26 cellular contexts compared by ENCODE assay signal in the genomic region with DNA sequence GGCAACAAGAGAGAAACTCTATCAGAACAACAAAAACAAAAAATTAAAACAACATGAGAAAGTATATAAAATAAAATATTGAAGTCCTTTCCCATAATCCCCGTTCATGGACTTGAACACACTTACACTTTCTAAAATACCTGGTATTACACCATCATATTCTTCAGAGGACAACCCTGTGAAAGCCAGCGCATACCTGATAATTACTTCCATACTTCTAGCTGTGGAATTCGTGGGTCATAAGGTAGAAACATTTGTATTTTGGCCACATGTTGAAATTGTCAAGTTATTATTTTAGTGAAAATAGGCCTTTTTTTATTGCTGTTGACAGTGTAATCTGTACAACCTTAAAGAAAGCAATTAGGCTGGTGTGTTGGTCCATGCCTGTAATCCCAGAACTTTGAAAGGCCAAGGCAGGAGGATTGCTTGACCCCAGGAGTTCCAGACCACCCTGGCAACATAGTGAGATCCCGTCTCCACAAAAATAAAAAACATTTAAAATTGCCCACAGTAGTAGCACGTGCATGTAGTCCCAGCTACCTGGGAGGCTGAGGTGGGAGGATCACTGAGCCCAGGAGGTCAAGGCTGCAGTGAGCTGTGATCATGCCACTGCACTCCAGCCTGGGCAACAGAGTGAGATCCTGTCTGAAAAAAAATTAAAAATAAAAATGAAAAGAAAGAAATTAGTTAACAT. TPM values are rescaled to one million over a fixed set of nuclear protein-coding genes. Genes with fewer than 3 reads are reported as not detected.
DNase-seq lines count a peak whose midpoint lies in the region; ATAC-seq, FAIRE-seq and TF ChIP-seq lines count a peak whose summit lies in the region.
"Had no signal": no experiment of that assay in that cellular context is flagged by ENCODE, and none has a peak within 500 bp of the region (broad histone marks: within the 10 kb centered on the region; RNA-seq: fewer than 3 reads in every experiment).

No MANE protein-coding gene starts in this region.

- H3K36me3 Mint-ChIP-seq in naive thymus-derived CD4-positive, alpha-beta T cell, result peaks cover 0 to 3% (median 0%) of the 10 kb centered on the region in 5 donors
- H3K36me3 Mint-ChIP-seq: CD14-positive monocyte had no signal

- 27% methylated on average over 5 of the region's 5 CpGs for WGBS in HepG2 (ENCODE audit: low lambda C conversion rate)
- 74% methylated on average over 5 of the region's 5 CpGs for WGBS in right lobe of liver (ENCODE audit: insufficient coverage, low coverage, low lambda C conversion rate, missing lambda C conversion rate)
- WGBS in trophoblast cell (ENCODE audit: extremely low coverage, insufficient coverage, insufficient read length), result no CpG with 5 or more reads among the region's 5 CpGs

- H3K4me3 ChIP-seq in HepG2 (replicated peaks in 1 of 3; ENCODE audit: insufficient read depth in 1 of 3, low read depth in 2 of 3, low read length in 3 of 3) (no peak overlapping the region), right lobe of liver (no peak overlapping the region), trophoblast cell (ENCODE audit: low read depth, low read length) (no peak overlapping the region)
- no peak overlapping the region for H3K4me3 ChIP-seq in naive thymus-derived CD4-positive, alpha-beta T cell (ENCODE audit: low read length)
- H3K4me3 ChIP-seq: A549; BLaER1 treated with 17β-estradiol and CSF1 and Interleukin-3, amounts not matched to agents 10 nM and 100 nM; GM12878; HAP-1 had no signal

- no peak for TF ChIP-seq RAD21 in HepG2 (CRISPR knock-in tag; IDR thresholded peaks at IDR 0.05)

- no peak for FAIRE-seq in HepG2 (lab: Jason Lieb, UNC)
- FAIRE-seq: A549, D721Med, GM12878, GM19239, H54 had no signal

- H3K23ac ChIP-seq in trophoblast cell (ENCODE audit: low read length), result no peak overlapping the region

- intact Hi-C loops in HepG2 (cut with micrococcal nuclease; ENCODE audit: unreplicated experiment), result no loop called here
- intact Hi-C loops in right lobe of liver (cut with DNase I), result no loop called here
- intact Hi-C loops in naive thymus-derived CD4-positive, alpha-beta T cell (cut with micrococcal nuclease), result no loop called here

- H3K4me1 ChIP-seq in HepG2 (ENCODE audit: insufficient read depth, low read length) (peaks cover 17% of the 10 kb centered on the region; the same call in 1 of the 2 replicates), right lobe of liver (no peaks in the 10 kb centered on the region), trophoblast cell (ENCODE audit: control insufficient read depth in 1 of 2, insufficient read depth in 2 of 2, low read length in 2 of 2) (no peaks in the 10 kb centered on the region)
- H3K4me1 ChIP-seq in naive thymus-derived CD4-positive, alpha-beta T cell (ENCODE audit: control insufficient read depth in 2 of 2, insufficient read depth in 2 of 2, low read length in 2 of 2), result peaks cover 4 to 6% of the 10 kb centered on the region in 2 donors
- H3K4me1 ChIP-seq: BE2C had no signal

- H3K4me3 Mint-ChIP-seq in naive thymus-derived CD4-positive, alpha-beta T cell, result no peak overlapping the region
- H3K4me3 Mint-ChIP-seq: CD14-positive monocyte; CD4-positive, alpha-beta T cell; CD8-positive, alpha-beta memory T cell had no signal

- no peak for TF ChIP-seq EP300 in HepG2 (IDR thresholded peaks at IDR 0.05; ENCODE audit: low read depth in 2 of 2, low read length in 2 of 2)
- TF ChIP-seq EP300 in HepG2 (CRISPR knock-in tag; IDR thresholded peaks at IDR 0.05; ENCODE audit: borderline replicate concordance), result no peak

- TF ChIP-seq CTCF in HepG2 (CRISPR knock-in tag; IDR thresholded peaks at IDR 0.05), result no peak
- no peak for TF ChIP-seq CTCF in right lobe of liver (IDR thresholded peaks at IDR 0.05)

- H4K12ac ChIP-seq in trophoblast cell (ENCODE audit: low read depth, low read length), result no peak overlapping the region

- no peaks in the 10 kb centered on the region for H3K9me3 Mint-ChIP-seq in naive thymus-derived CD4-positive, alpha-beta T cell
- H3K9me3 Mint-ChIP-seq: CD4-positive, alpha-beta T cell; CD8-positive, alpha-beta memory T cell had no signal

- peaks cover 0 to under 1% (median 0%) of the 10 kb centered on the region in 5 donors for H3K27me3 Mint-ChIP-seq in naive thymus-derived CD4-positive, alpha-beta T cell
- H3K27me3 Mint-ChIP-seq: CD4-positive, alpha-beta T cell; CD8-positive, alpha-beta memory T cell had no signal

- H2AK5ac ChIP-seq in trophoblast cell (ENCODE audit: low read length), result no peak overlapping the region

- H3K9ac ChIP-seq in HepG2 (ENCODE audit: insufficient read depth, low read depth, low read length) (no peak overlapping the region), trophoblast cell (ENCODE audit: low read length) (no peak overlapping the region)

- no peak overlapping the region for H3K27ac Mint-ChIP-seq in naive thymus-derived CD4-positive, alpha-beta T cell
- H3K27ac Mint-ChIP-seq: CD14-positive monocyte; CD4-positive, alpha-beta T cell; CD8-positive, alpha-beta memory T cell had no signal

- no peak overlapping the region for H2BK5ac ChIP-seq in trophoblast cell (ENCODE audit: low read depth, low read length, poor library complexity)

- no peaks in the 10 kb centered on the region for H3K9me3 ChIP-seq in HepG2 (ENCODE audit: low read length)
- no peaks in the 10 kb centered on the region for H3K9me3 ChIP-seq in right lobe of liver
- no peaks in the 10 kb centered on the region for H3K9me3 ChIP-seq in trophoblast cell (ENCODE audit: insufficient read depth, low read depth, low read length)
- H3K9me3 ChIP-seq in naive thymus-derived CD4-positive, alpha-beta T cell (ENCODE audit: control insufficient read depth in 2 of 3, low read length in 3 of 3), result no peaks in the 10 kb centered on the region
- H3K9me3 ChIP-seq: A549; BE2C; BLaER1 treated with 17β-estradiol and CSF1 and Interleukin-3, amounts not matched to agents 10 nM and 100 nM; HAP-1 had no signal

- in situ Hi-C loops in HepG2 (cut with HindIII; ENCODE audit: extremely low pct_ligation_motif_present, low pct_unique_long_range_greater_than_20kb), result no loop called here

- POLR2A ChIA-PET in HepG2 (lab: Yijun Ruan, JAX), result interaction anchor here (1.5 kb wide), 1 partner anchor 13 kb away, joined by 6 read pairs; no protein-coding TSS in a partner anchor
- POLR2A ChIA-PET in naive thymus-derived CD4-positive, alpha-beta T cell (lab: Charles Lee), result no interaction called here

- no peaks in the 10 kb centered on the region for H3K79me1 ChIP-seq in trophoblast cell (ENCODE audit: low read length)

- DNase-seq in HepG2 (ENCODE audit: low spot score), result no peak
- no peak for DNase-seq in right lobe of liver
- no peak for DNase-seq in epithelial cell of prostate (ENCODE audit: low read depth, low spot score)
- peak; percentile 58 to 85 for DNase-seq in trophoblast cell
- no peak for DNase-seq in naive thymus-derived CD4-positive, alpha-beta T cell
- DNase-seq in superior temporal gyrus (ENCODE audit: extremely low spot score), result no peak
- DNase-seq: 8988T; ACHN; AML-193; BE2C; CD4-positive, alpha-beta T cell; CD8-positive, alpha-beta memory T cell; DMS 273 treated with DMSO at 0.1 percent for 48 hours; DMS79; EL; GDM1; GOT3 had no signal

- H3K27me3 ChIP-seq in HepG2 (ENCODE audit: control insufficient read depth in 1 of 2, insufficient read depth in 2 of 2, low read length in 2 of 2) (no peaks in the 10 kb centered on the region; a peak in 1 of 5 replicates), right lobe of liver (no peaks in the 10 kb centered on the region), trophoblast cell (ENCODE audit: insufficient read depth, low read length) (no peaks in the 10 kb centered on the region)
- H3K27me3 ChIP-seq in naive thymus-derived CD4-positive, alpha-beta T cell (ENCODE audit: control insufficient read depth in 2 of 2, insufficient read depth in 2 of 2, low read length in 2 of 2), result no peaks in the 10 kb centered on the region
- H3K27me3 ChIP-seq: BE2C; BLaER1 treated with 17β-estradiol and CSF1 and Interleukin-3, amounts not matched to agents 10 nM and 100 nM had no signal

- BruUV-seq in HepG2 (replicated peaks; lab: Mats Ljungman, UMichigan), result no TSS peak

- H3K36me3 ChIP-seq in HepG2 (replicated peaks in 1 of 2; ENCODE audit: control insufficient read depth in 1 of 2, insufficient read depth in 2 of 2, low read length in 2 of 2), result no peaks in the 10 kb centered on the region
- no peaks in the 10 kb centered on the region for H3K36me3 ChIP-seq in right lobe of liver
- H3K36me3 ChIP-seq in trophoblast cell (ENCODE audit: control insufficient read depth in 1 of 2, insufficient read depth in 2 of 2, low read length in 2 of 2), result no peaks in the 10 kb centered on the region
- H3K36me3 ChIP-seq in naive thymus-derived CD4-positive, alpha-beta T cell (ENCODE audit: control insufficient read depth in 2 of 3, insufficient read depth in 3 of 3, low read length in 3 of 3), result peaks cover 0 to 2% (median 0%) of the 10 kb centered on the region in 3 experiments
- H3K36me3 ChIP-seq: BE2C; BLaER1 treated with 17β-estradiol and CSF1 and Interleukin-3, amounts not matched to agents 10 nM and 100 nM; HAP-1 had no signal

- no peak overlapping the region for H3K18ac ChIP-seq in trophoblast cell (ENCODE audit: low read length)

- H3K14ac ChIP-seq in trophoblast cell (ENCODE audit: low read length), result no peak overlapping the region

- no peak overlapping the region for H3K4me2 ChIP-seq in HepG2 (ENCODE audit: low read depth, low read length)
- H3K4me2 ChIP-seq in trophoblast cell (ENCODE audit: low read length), result no peak overlapping the region
- H3K4me2 ChIP-seq: A549; BLaER1 treated with 17β-estradiol and CSF1 and Interleukin-3, amounts not matched to agents 10 nM and 100 nM had no signal

- H3K4me1 Mint-ChIP-seq in naive thymus-derived CD4-positive, alpha-beta T cell, result peaks cover 0 to 5% (median 3%) of the 10 kb centered on the region in 7 donors

- no peaks in the 10 kb centered on the region for H4K20me1 ChIP-seq in HepG2 (ENCODE audit: insufficient read depth, low read length)
- H4K20me1 ChIP-seq: BLaER1 treated with 17β-estradiol and CSF1 and Interleukin-3, amounts not matched to agents 10 nM and 100 nM had no signal

- H4K8ac ChIP-seq in trophoblast cell (ENCODE audit: low read depth, low read length), result no peak overlapping the region

- H4K91ac ChIP-seq in trophoblast cell (ENCODE audit: low read depth, low read length), result no peak overlapping the region

- H3K27ac ChIP-seq in HepG2 (ENCODE audit: extremely low read length, insufficient read depth, low read length) (no peak overlapping the region), right lobe of liver (no peak overlapping the region), epithelial cell of prostate (peak overlapping the region; percentile 14), trophoblast cell (ENCODE audit: low read depth, low read length) (no peak overlapping the region)
- no peak overlapping the region for H3K27ac ChIP-seq in naive thymus-derived CD4-positive, alpha-beta T cell (ENCODE audit: low read depth, low read length)
- H3K27ac ChIP-seq: A549; BLaER1 treated with 17β-estradiol and CSF1 and Interleukin-3, amounts not matched to agents 10 nM and 100 nM had no signal

- H2BK12ac ChIP-seq in trophoblast cell (ENCODE audit: low read length), result no peak overlapping the region

- no peak overlapping the region for H2BK120ac ChIP-seq in trophoblast cell (ENCODE audit: insufficient read depth, low read length, poor library complexity)

- ATAC-seq in HepG2 (no peak), right lobe of liver (no peak), GM21786 (IDR thresholded peaks at IDR 0.05; ENCODE audit: unreplicated experiment) (no peak)
- ATAC-seq in naive thymus-derived CD4-positive, alpha-beta T cell, result no peak
- ATAC-seq: A549, GM12878 had no signal

- H2AFZ ChIP-seq in HepG2 (ENCODE audit: low read length) (no peak overlapping the region), trophoblast cell (ENCODE audit: insufficient read depth, low read length, poor library complexity) (no peak overlapping the region)

- TF ChIP-seq POLR2A in HepG2 (IDR thresholded peaks at IDR 0.05; ENCODE audit: insufficient read depth in 1 of 2, low read depth in 2 of 2, low read length in 2 of 2) (no peak), right lobe of liver (IDR thresholded peaks at IDR 0.05) (no peak)

- no peak overlapping the region for H3K4ac ChIP-seq in trophoblast cell (ENCODE audit: low read depth, low read length)

- CTCF ChIA-PET in HepG2 (lab: Yijun Ruan, JAX; ENCODE audit: low intra/inter-chr PET ratio, low total read pairs), result no interaction called here
- CTCF ChIA-PET in naive thymus-derived CD4-positive, alpha-beta T cell (lab: Charles Lee), result no interaction called here

- H3K79me2 ChIP-seq in HepG2 (ENCODE audit: insufficient read depth, low read length) (no peaks in the 10 kb centered on the region), trophoblast cell (ENCODE audit: control insufficient read depth, insufficient read depth, low read length, poor library complexity) (no peaks in the 10 kb centered on the region)

RNA-seq across cellular contexts. Expression of a gene that starts 5.1 kb away (rescaled TPM):
- 19.4 and 24.7 TPM in 2 replicates for total RNA-seq in HepG2 (2016; rRNA removed; fragmentation: Illumina TruSeq; extraction: Trizol)
- 5.7 and 6.2 TPM in 2 replicates for total RNA-seq in HepG2 (2016; cell fraction: cytosol; rRNA removed; fragmentation: Illumina TruSeq; extraction: Trizol; ENCODE audit: low read depth)
- total RNA-seq in HepG2 (2016; cell fraction: insoluble cytoplasmic fraction; rRNA removed; fragmentation: Illumina TruSeq; extraction: Trizol), result 19.8 and 24.3 TPM in 2 replicates
- 9.7 and 9.9 TPM in 2 replicates for total RNA-seq in HepG2 (2016; cell fraction: membrane; rRNA removed; fragmentation: Illumina TruSeq; extraction: Trizol)
- 11.8 and 13.2 TPM in 2 replicates for total RNA-seq in HepG2 (2016; cell fraction: nucleus; rRNA removed; fragmentation: Illumina TruSeq; extraction: Trizol)
- 4.5 and 5.2 TPM in 2 replicates for polyA plus RNA-seq in HepG2 (2011; rRNA removed)
- 2.2 and 3.7 TPM in 2 replicates for polyA plus RNA-seq in HepG2 (2011; cell fraction: cytosol; rRNA removed)
- polyA plus RNA-seq in HepG2 (2011; cell fraction: nucleus; rRNA removed), result 2.1 and 2.3 TPM in 2 replicates
- 5.9 and 9.4 TPM in 2 replicates for polyA plus RNA-seq in HepG2 (2012)
- polyA plus RNA-seq in HepG2 (2016; cell fraction: cytosol; fragmentation: Illumina TruSeq; extraction: Trizol; ENCODE audit: low read depth), result 2.9 and 3.1 TPM in 2 replicates
- 20.9 and 24.5 TPM in 2 replicates for polyA plus RNA-seq in HepG2 (2016; cell fraction: insoluble cytoplasmic fraction; fragmentation: Illumina TruSeq; extraction: Trizol; ENCODE audit: low read depth)
- 6.6 and 7.2 TPM in 2 replicates for polyA plus RNA-seq in HepG2 (2016; cell fraction: membrane; fragmentation: Illumina TruSeq; extraction: Trizol; ENCODE audit: low read depth)
- 13.5 and 14.1 TPM in 2 replicates for polyA plus RNA-seq in HepG2 (2016; cell fraction: nucleus; fragmentation: Illumina TruSeq; extraction: Trizol; ENCODE audit: insufficient read depth, low read depth)
- 1.9 and 6.4 TPM in 2 replicates for polyA minus RNA-seq in HepG2 (2011; rRNA and poly(A)+ RNA removed; ENCODE audit: low replicate concordance)
- 3.4 and 3.9 TPM in 2 replicates for polyA minus RNA-seq in HepG2 (2011; cell fraction: cytosol; rRNA and poly(A)+ RNA removed)
- polyA minus RNA-seq in HepG2 (2011; cell fraction: nucleus; rRNA and poly(A)+ RNA removed), result 7.9 and 9.8 TPM in 2 replicates
- 1 to 10 TPM; 4.7 to 8.5 (median 6.0) TPM for total RNA-seq in right lobe of liver
- polyA plus RNA-seq in trophoblast cell (2013), result 6.8 and 7.0 TPM in 2 replicates
- 10 to 100 TPM in 1 of 5 experiments, 1 to 10 TPM in 4; 4.3 to 12.0 (median 6.6) TPM for total RNA-seq in naive thymus-derived CD4-positive, alpha-beta T cell
- polyA plus RNA-seq in naive thymus-derived CD4-positive, alpha-beta T cell, result 1 to 10 TPM; 6.8 to 7.9 TPM

RNA-seq across cellular contexts. Expression of a gene that starts 11.7 kb away (rescaled TPM):
- 8.7 and 13.6 TPM in 2 replicates for total RNA-seq in HepG2 (2016; rRNA removed; fragmentation: Illumina TruSeq; extraction: Trizol)
- total RNA-seq in HepG2 (2016; cell fraction: cytosol; rRNA removed; fragmentation: Illumina TruSeq; extraction: Trizol; ENCODE audit: low read depth), result 1.2 TPM in 2 replicates
- 8.2 and 11.9 TPM in 2 replicates for total RNA-seq in HepG2 (2016; cell fraction: insoluble cytoplasmic fraction; rRNA removed; fragmentation: Illumina TruSeq; extraction: Trizol)
- 2.8 and 2.9 TPM in 2 replicates for total RNA-seq in HepG2 (2016; cell fraction: membrane; rRNA removed; fragmentation: Illumina TruSeq; extraction: Trizol)
- 5.1 and 5.4 TPM in 2 replicates for total RNA-seq in HepG2 (2016; cell fraction: nucleus; rRNA removed; fragmentation: Illumina TruSeq; extraction: Trizol)
- polyA plus RNA-seq in HepG2 (2011; rRNA removed), result 2.6 and 3.8 TPM in 2 replicates
- polyA plus RNA-seq in HepG2 (2011; cell fraction: cytosol; rRNA removed), result 1.9 and 2.2 TPM in 2 replicates
- 1.5 and 1.6 TPM in 2 replicates for polyA plus RNA-seq in HepG2 (2011; cell fraction: nucleus; rRNA removed)
- 3.3 and 4.6 TPM in 2 replicates for polyA plus RNA-seq in HepG2 (2012)
- 0.42 and 0.52 TPM in 2 replicates for polyA plus RNA-seq in HepG2 (2016; cell fraction: cytosol; fragmentation: Illumina TruSeq; extraction: Trizol; ENCODE audit: low read depth)
- polyA plus RNA-seq in HepG2 (2016; cell fraction: insoluble cytoplasmic fraction; fragmentation: Illumina TruSeq; extraction: Trizol; ENCODE audit: low read depth), result 10.3 and 10.8 TPM in 2 replicates
- polyA plus RNA-seq in HepG2 (2016; cell fraction: membrane; fragmentation: Illumina TruSeq; extraction: Trizol; ENCODE audit: low read depth), result 1.1 and 1.3 TPM in 2 replicates
- polyA plus RNA-seq in HepG2 (2016; cell fraction: nucleus; fragmentation: Illumina TruSeq; extraction: Trizol; ENCODE audit: insufficient read depth, low read depth), result 5.9 and 6.2 TPM in 2 replicates
- 3.8 and 4.9 TPM in 2 replicates for polyA minus RNA-seq in HepG2 (2011; rRNA and poly(A)+ RNA removed; ENCODE audit: low replicate concordance)
- 3.6 and 4.0 TPM in 2 replicates for polyA minus RNA-seq in HepG2 (2011; cell fraction: cytosol; rRNA and poly(A)+ RNA removed)
- polyA minus RNA-seq in HepG2 (2011; cell fraction: nucleus; rRNA and poly(A)+ RNA removed), result 3.0 and 3.5 TPM in 2 replicates
- total RNA-seq in right lobe of liver, result 1 to 10 TPM; 1.5 to 2.5 (median 2.2) TPM
- polyA plus RNA-seq in trophoblast cell (2013), result 7.9 and 8.6 TPM in 2 replicates
- total RNA-seq in naive thymus-derived CD4-positive, alpha-beta T cell, result 1 to 10 TPM; 4.7 to 8.9 (median 7.1) TPM
- 1 to 10 TPM; 2.4 to 4.4 TPM for polyA plus RNA-seq in naive thymus-derived CD4-positive, alpha-beta T cell

RNA-seq across cellular contexts. Expression of a gene that starts 40.2 kb away (rescaled TPM):
- 517 and 673 TPM in 2 replicates for total RNA-seq in HepG2 (2016; rRNA removed; fragmentation: Illumina TruSeq; extraction: Trizol)
- total RNA-seq in HepG2 (2016; cell fraction: cytosol; rRNA removed; fragmentation: Illumina TruSeq; extraction: Trizol; ENCODE audit: low read depth), result 258 and 328 TPM in 2 replicates
- 493 and 717 TPM in 2 replicates for total RNA-seq in HepG2 (2016; cell fraction: insoluble cytoplasmic fraction; rRNA removed; fragmentation: Illumina TruSeq; extraction: Trizol)
- 437 and 464 TPM in 2 replicates for total RNA-seq in HepG2 (2016; cell fraction: membrane; rRNA removed; fragmentation: Illumina TruSeq; extraction: Trizol)
- total RNA-seq in HepG2 (2016; cell fraction: nucleus; rRNA removed; fragmentation: Illumina TruSeq; extraction: Trizol), result 157 and 178 TPM in 2 replicates
- 276 and 312 TPM in 2 replicates for polyA plus RNA-seq in HepG2 (2011; rRNA removed)
- polyA plus RNA-seq in HepG2 (2011; cell fraction: cytosol; rRNA removed), result 160 and 250 TPM in 2 replicates
- polyA plus RNA-seq in HepG2 (2011; cell fraction: nucleus; rRNA removed), result 31.3 and 53.0 TPM in 2 replicates
- 263 and 341 TPM in 2 replicates for polyA plus RNA-seq in HepG2 (2012)
- 314 and 388 TPM in 2 replicates for polyA plus RNA-seq in HepG2 (2016; cell fraction: cytosol; fragmentation: Illumina TruSeq; extraction: Trizol; ENCODE audit: low read depth)
- polyA plus RNA-seq in HepG2 (2016; cell fraction: insoluble cytoplasmic fraction; fragmentation: Illumina TruSeq; extraction: Trizol; ENCODE audit: low read depth), result 638 and 679 TPM in 2 replicates
- polyA plus RNA-seq in HepG2 (2016; cell fraction: membrane; fragmentation: Illumina TruSeq; extraction: Trizol; ENCODE audit: low read depth), result 396 and 455 TPM in 2 replicates
- 274 and 284 TPM in 2 replicates for polyA plus RNA-seq in HepG2 (2016; cell fraction: nucleus; fragmentation: Illumina TruSeq; extraction: Trizol; ENCODE audit: insufficient read depth, low read depth)
- 11.6 and 27.9 TPM in 2 replicates for polyA minus RNA-seq in HepG2 (2011; rRNA and poly(A)+ RNA removed; ENCODE audit: low replicate concordance)
- polyA minus RNA-seq in HepG2 (2011; cell fraction: cytosol; rRNA and poly(A)+ RNA removed), result 25.3 and 27.0 TPM in 2 replicates
- 14.5 and 28.2 TPM in 2 replicates for polyA minus RNA-seq in HepG2 (2011; cell fraction: nucleus; rRNA and poly(A)+ RNA removed)
- 100 to 1,000 TPM; 176 to 257 (median 220) TPM for total RNA-seq in right lobe of liver
- polyA plus RNA-seq in trophoblast cell (2013), result 848 and 875 TPM in 2 replicates
- 100 to 1,000 TPM; 106 to 334 (median 120) TPM for total RNA-seq in naive thymus-derived CD4-positive, alpha-beta T cell
- polyA plus RNA-seq in naive thymus-derived CD4-positive, alpha-beta T cell, result 100 to 1,000 TPM; 339 to 525 TPM

RNA-seq across cellular contexts. Expression of a gene that starts 40.4 kb away (rescaled TPM):
- 40.3 and 52.8 TPM in 2 replicates for total RNA-seq in HepG2 (2016; rRNA removed; fragmentation: Illumina TruSeq; extraction: Trizol)
- total RNA-seq in HepG2 (2016; cell fraction: cytosol; rRNA removed; fragmentation: Illumina TruSeq; extraction: Trizol; ENCODE audit: low read depth), result 27.0 and 30.8 TPM in 2 replicates
- 34.1 and 54.5 TPM in 2 replicates for total RNA-seq in HepG2 (2016; cell fraction: insoluble cytoplasmic fraction; rRNA removed; fragmentation: Illumina TruSeq; extraction: Trizol)
- 18.0 and 20.8 TPM in 2 replicates for total RNA-seq in HepG2 (2016; cell fraction: membrane; rRNA removed; fragmentation: Illumina TruSeq; extraction: Trizol)
- total RNA-seq in HepG2 (2016; cell fraction: nucleus; rRNA removed; fragmentation: Illumina TruSeq; extraction: Trizol), result 98.0 and 102 TPM in 2 replicates
- 12.8 and 17.7 TPM in 2 replicates for polyA plus RNA-seq in HepG2 (2011; rRNA removed)
- 9.6 and 9.7 TPM in 2 replicates for polyA plus RNA-seq in HepG2 (2011; cell fraction: cytosol; rRNA removed)
- 42.8 and 48.5 TPM in 2 replicates for polyA plus RNA-seq in HepG2 (2011; cell fraction: nucleus; rRNA removed)
- 17.7 and 25.7 TPM in 2 replicates for polyA plus RNA-seq in HepG2 (2012)
- 3.2 and 3.6 TPM in 2 replicates for polyA plus RNA-seq in HepG2 (2016; cell fraction: cytosol; fragmentation: Illumina TruSeq; extraction: Trizol; ENCODE audit: low read depth)
- polyA plus RNA-seq in HepG2 (2016; cell fraction: insoluble cytoplasmic fraction; fragmentation: Illumina TruSeq; extraction: Trizol; ENCODE audit: low read depth), result 22.1 and 22.5 TPM in 2 replicates
- 5.0 and 5.4 TPM in 2 replicates for polyA plus RNA-seq in HepG2 (2016; cell fraction: membrane; fragmentation: Illumina TruSeq; extraction: Trizol; ENCODE audit: low read depth)
- 93.1 and 111 TPM in 2 replicates for polyA plus RNA-seq in HepG2 (2016; cell fraction: nucleus; fragmentation: Illumina TruSeq; extraction: Trizol; ENCODE audit: insufficient read depth, low read depth)
- 43.3 and 78.6 TPM in 2 replicates for polyA minus RNA-seq in HepG2 (2011; rRNA and poly(A)+ RNA removed; ENCODE audit: low replicate concordance)
- polyA minus RNA-seq in HepG2 (2011; cell fraction: cytosol; rRNA and poly(A)+ RNA removed), result 18.0 and 22.6 TPM in 2 replicates
- 41.7 and 65.8 TPM in 2 replicates for polyA minus RNA-seq in HepG2 (2011; cell fraction: nucleus; rRNA and poly(A)+ RNA removed)
- total RNA-seq in right lobe of liver, result 10 to 100 TPM; 10.6 to 13.5 (median 12.0) TPM
- polyA plus RNA-seq in trophoblast cell (2013), result 20.4 and 20.9 TPM in 2 replicates
- 10 to 100 TPM; 28.8 to 56.3 (median 38.8) TPM for total RNA-seq in naive thymus-derived CD4-positive, alpha-beta T cell
- polyA plus RNA-seq in naive thymus-derived CD4-positive, alpha-beta T cell, result 10 to 100 TPM in 1 of 2 donors, 1 to 10 TPM in 1; 7.5 to 15.9 TPM

Comparison
In these comparisons a context has a peak if more than half of its experiments do, and no peak if none do; other contexts are left out.
1. DNase-seq: peak in trophoblast cell (2 of 2); none in HepG2 (single experiment), right lobe of liver (0 of 3), epithelial cell of prostate (single experiment), naive thymus-derived CD4-positive, alpha-beta T cell (0 of 9) and superior temporal gyrus (single experiment).